In genomic region chr12:111842556-111843396, GRCh38 we compare ENCODE assay signal across 8 cellular contexts. TPM values are rescaled to one million over a fixed set of nuclear protein-coding genes. Genes with fewer than 3 reads are reported as not detected.
A peak's percentile ranks its signal among the peaks of the same experiment; 100 is the strongest.
DNase-seq lines count a peak whose midpoint lies in the region; ATAC-seq and TF ChIP-seq lines count a peak whose summit lies in the region.

No MANE protein-coding gene starts in this region.

- peak overlapping the region; percentile 91 for H3K9ac ChIP-seq in mucosa of stomach (ENCODE audit: low read length)

- TF ChIP-seq CTCF in A673 (conservative IDR thresholded peaks at IDR 0.05; ENCODE audit: low read depth, low read length) (no peak), tibial nerve (IDR thresholded peaks at IDR 0.05) (no peak)

- no peaks in the 10 kb centered on the region for H3K9me3 Mint-ChIP-seq in T-helper 1 cell treated with Interleukin-12 subunit alpha and Interleukin-12 subunit beta and Interleukin-4 antibody, amounts not matched to agents 30 μg/mL and 1 μg/mL, for 36 hours

- no TSS peak for BruUV-seq in A673 (replicated peaks; lab: Mats Ljungman, UMichigan)

- H3K27ac ChIP-seq in A673 (ENCODE audit: low read depth, low read length, poor library complexity, severe bottlenecking) (peak overlapping the region; percentile 99), tibial nerve (peak overlapping the region; percentile 80 to 97 (median 96))

- POLR2A ChIA-PET in A673 (lab: Charles Lee; ENCODE audit: low non-redundant PET): no interaction called here

- peaks cover 35% of the 10 kb centered on the region for H3K36me3 Mint-ChIP-seq in T-helper 1 cell treated with Interleukin-12 subunit alpha and Interleukin-12 subunit beta and Interleukin-4 antibody, amounts not matched to agents 30 μg/mL and 1 μg/mL, for 36 hours (ENCODE audit: low read depth)

- 3 to 5% methylated on average over 22 to 39 of the region's 44 CpGs for WGBS in tibial nerve, 2 donors

- CTCF ChIA-PET in A673 (lab: Charles Lee): no interaction called here

- H3K4me3 Mint-ChIP-seq in T-helper 1 cell treated with Interleukin-12 subunit alpha and Interleukin-12 subunit beta and Interleukin-4 antibody, amounts not matched to agents 30 μg/mL and 1 μg/mL, for 36 hours: peak overlapping the region; percentile 95

- peaks cover under 1% of the 10 kb centered on the region for H3K9me3 ChIP-seq in A673 (ENCODE audit: low read depth, low read length, poor library complexity, severe bottlenecking)
- H3K9me3 ChIP-seq in mucosa of stomach (ENCODE audit: control insufficient read depth, low read length): no peaks in the 10 kb centered on the region
- H3K9me3 ChIP-seq in tibial nerve: no peaks in the 10 kb centered on the region

- H3K36me3 ChIP-seq in A673 (ENCODE audit: insufficient read depth, low read length, poor library complexity, severe bottlenecking) (peaks cover 19% of the 10 kb centered on the region), mucosa of stomach (ENCODE audit: control insufficient read depth, insufficient read depth, low read length) (no peaks in the 10 kb centered on the region), tibial nerve (peaks cover 0 to 25% (median 0%) of the 10 kb centered on the region in 3 donors)

- DNase-seq in A673 (ENCODE audit: low spot score) (peak; percentile 29), tibial nerve (ENCODE audit: low spot score in 2 of 2) (peak in 1 of 2 donors; percentile 5), NCI-H2107 (lab: John Stamatoyannopoulos, UW) (no peak)
- DNase-seq in effector CD4-positive, alpha-beta T cell: peak; percentile 32

- peaks cover 29% of the 10 kb centered on the region for H3K4me1 Mint-ChIP-seq in T-helper 1 cell treated with Interleukin-12 subunit alpha and Interleukin-12 subunit beta and Interleukin-4 antibody, amounts not matched to agents 30 μg/mL and 1 μg/mL, for 36 hours (ENCODE audit: low read depth)

- TF ChIP-seq EP300 in tibial nerve (IDR thresholded peaks at IDR 0.05): no peak

- H3K4me3 ChIP-seq in A673 (ENCODE audit: low read depth, low read length, poor library complexity, severe bottlenecking) (peak overlapping the region; percentile 80), mucosa of stomach (ENCODE audit: low read length) (peak overlapping the region; percentile 48), tibial nerve (peak overlapping the region; percentile 76 to 96 (median 86))

- no peaks in the 10 kb centered on the region for H3K27me3 ChIP-seq in A673 (replicated peaks; ENCODE audit: insufficient read depth, low read depth, low read length, poor library complexity)
- H3K27me3 ChIP-seq in mucosa of stomach (ENCODE audit: control insufficient read depth, insufficient read depth, low read length): no peaks in the 10 kb centered on the region
- no peaks in the 10 kb centered on the region for H3K27me3 ChIP-seq in tibial nerve

- ATAC-seq in GM18861 (IDR thresholded peaks at IDR 0.05; ENCODE audit: unreplicated experiment): peak; percentile 19
- ATAC-seq in HG03196 (IDR thresholded peaks at IDR 0.05; ENCODE audit: unreplicated experiment): peak; percentile 21

- H3K27me3 Mint-ChIP-seq in T-helper 1 cell treated with Interleukin-12 subunit alpha and Interleukin-12 subunit beta and Interleukin-4 antibody, amounts not matched to agents 30 μg/mL and 1 μg/mL, for 36 hours (ENCODE audit: low read depth): no peaks in the 10 kb centered on the region

- TF ChIP-seq POLR2A in tibial nerve (IDR thresholded peaks at IDR 0.05): no peak

- peaks cover 10% of the 10 kb centered on the region for H3K4me1 ChIP-seq in A673 (ENCODE audit: insufficient read depth, low read length, poor library complexity, severe bottlenecking)
- H3K4me1 ChIP-seq in mucosa of stomach (ENCODE audit: control insufficient read depth, insufficient read depth, low read length): peaks cover 17% of the 10 kb centered on the region
- peaks cover 0 to 56% (median 24%) of the 10 kb centered on the region in 4 donors for H3K4me1 ChIP-seq in tibial nerve

- H3K27ac Mint-ChIP-seq in T-helper 1 cell treated with Interleukin-12 subunit alpha and Interleukin-12 subunit beta and Interleukin-4 antibody, amounts not matched to agents 30 μg/mL and 1 μg/mL, for 36 hours: peak overlapping the region; percentile 92

- intact Hi-C loops in A673 (cut with micrococcal nuclease; ENCODE audit: unreplicated experiment): no loop called here

RNA-seq across cellular contexts. Expression of gene MAPKAPK5, which starts 0.7 kb away (rescaled TPM):
- total RNA-seq in A673 (2021) (67.4 and 78.6 TPM in 2 replicates), tibial nerve (10 to 100 TPM; 36.1 to 65.1 (median 44.7) TPM)
